ENCODE assay signal across 8 cellular contexts in genomic region chr12:8033153-8034044, GRCh38. TPM values are rescaled to one million over a fixed set of nuclear protein-coding genes. Genes with fewer than 3 reads are reported as not detected.
A peak's percentile ranks its signal among the peaks of the same experiment; 100 is the strongest.
DNase-seq lines count a peak whose midpoint lies in the region; ATAC-seq and TF ChIP-seq lines count a peak whose summit lies in the region.

No MANE protein-coding gene starts in this region.

- H3K4me1 ChIP-seq in HAP-1 (peaks cover 17% of the 10 kb centered on the region), upper lobe of left lung (peaks cover 52 to 58% (median 54%) of the 10 kb centered on the region in 4 donors)

- peaks cover 43 to 62% (median 58%) of the 10 kb centered on the region in 4 donors for H3K4me1 Mint-ChIP-seq in naive thymus-derived CD8-positive, alpha-beta T cell

- TF ChIP-seq CTCF in fibroblast of pulmonary artery (IDR thresholded peaks at IDR 0.05; ENCODE audit: low read length, missing control alignments) = no peak
- no peak for TF ChIP-seq CTCF in upper lobe of left lung (IDR thresholded peaks at IDR 0.05)

- H3K27me3 ChIP-seq in HAP-1 (ENCODE audit: low read depth) = no peaks in the 10 kb centered on the region
- no peaks in the 10 kb centered on the region for H3K27me3 ChIP-seq in upper lobe of left lung

- peak overlapping the region; percentile 93 to 99 (median 96) for H3K27ac ChIP-seq in upper lobe of left lung

- ATAC-seq in naive thymus-derived CD8-positive, alpha-beta T cell = peak; percentile 21 to 27
- ATAC-seq in upper lobe of left lung (ENCODE audit: low FRiP score in 2 of 2) = peak; percentile 57 to 65
- ATAC-seq in GM18517 (IDR thresholded peaks at IDR 0.05; ENCODE audit: unreplicated experiment) = no peak

- TF ChIP-seq EP300 in upper lobe of left lung (IDR thresholded peaks at IDR 0.05) = peak in 1 of 4 donors; percentile 7

- H3K4me3 ChIP-seq in HAP-1 (peak overlapping the region; percentile 77), fibroblast of pulmonary artery (replicated peaks; ENCODE audit: low read depth, low read length) (peak overlapping the region; percentile 91), upper lobe of left lung (peak overlapping the region; percentile 68 to 95 (median 80))

- H3K4me3 Mint-ChIP-seq in naive thymus-derived CD8-positive, alpha-beta T cell = peak overlapping the region; percentile 79 to 94 (median 89)

- H3K27me3 Mint-ChIP-seq in naive thymus-derived CD8-positive, alpha-beta T cell = no peaks in the 10 kb centered on the region

- WGBS in upper lobe of left lung, 2 donors = 6 to 9% methylated on average over 15 to 16 of the region's 17 CpGs

- H3K27ac Mint-ChIP-seq in naive thymus-derived CD8-positive, alpha-beta T cell = peak overlapping the region; percentile 72 to 95 (median 91)

- no peaks in the 10 kb centered on the region for H3K36me3 Mint-ChIP-seq in naive thymus-derived CD8-positive, alpha-beta T cell

- no peaks in the 10 kb centered on the region for H3K9me3 Mint-ChIP-seq in naive thymus-derived CD8-positive, alpha-beta T cell

- peak in 1 of 4 donors; percentile 16 for TF ChIP-seq POLR2A in upper lobe of left lung (IDR thresholded peaks at IDR 0.05)

- peak; percentile 69 for DNase-seq in EL
- peak; percentile 32 to 72 for DNase-seq in HAP-1 (ENCODE audit: low spot score in 2 of 2)
- DNase-seq in NCI-H345 (lab: John Stamatoyannopoulos, UW) = peak; percentile 67
- peak; percentile 70 to 76 for DNase-seq in activated T-cell treated with anti-CD3 and anti-CD28 coated beads, Interleukin-2, amount 50 U/mL, for 48 hours
- DNase-seq in fibroblast of pulmonary artery (ENCODE audit: low read depth) = peak; percentile 33
- DNase-seq in naive thymus-derived CD8-positive, alpha-beta T cell = peak in 7 of 10 donors; percentile 33 to 71 (median 41)
- peak in 1 of 2 donors; percentile 75 for DNase-seq in upper lobe of left lung

- in situ Hi-C loops in HAP-1 (cut with MboI; ENCODE audit: low sequenced_read_pairs) = no loop called here

- H3K36me3 ChIP-seq in HAP-1 (replicated peaks) = no peaks in the 10 kb centered on the region; the same call in 1 of the 2 replicates
- H3K36me3 ChIP-seq in upper lobe of left lung = no peaks in the 10 kb centered on the region

- H3K9me3 ChIP-seq in HAP-1 = no peaks in the 10 kb centered on the region
- H3K9me3 ChIP-seq in upper lobe of left lung = no peaks in the 10 kb centered on the region

- POLR2A ChIA-PET in naive thymus-derived CD8-positive, alpha-beta T cell (lab: Charles Lee) = interaction anchor here (0.8 to 3.4 kb wide), 6 partner anchors 9 to 98 kb away, joined by 3 to 18 read pairs (median 8); partner anchors contain the start of genes NECAP1 and SLC2A3

RNA-seq across cellular contexts. Expression of gene FOXJ2, which starts 0.9 kb away (rescaled TPM):
- 10 to 100 TPM; 26.6 to 27.1 TPM for total RNA-seq in naive thymus-derived CD8-positive, alpha-beta T cell
- polyA plus RNA-seq in naive thymus-derived CD8-positive, alpha-beta T cell = 10 to 100 TPM in 1 of 3 donors, 1 to 10 TPM in 2; 6.7 to 14.4 (median 9.7) TPM
- total RNA-seq in upper lobe of left lung = 10 to 100 TPM; 14.7 to 25.1 (median 18.4) TPM

RNA-seq across cellular contexts. Expression of gene C3AR1, which starts 32.8 kb away (rescaled TPM):
- 1 to 10 TPM; 1.5 to 2.0 TPM for total RNA-seq in naive thymus-derived CD8-positive, alpha-beta T cell
- 1 to 10 TPM in 2 of 3 donors, under 1 TPM in 1; 0.09 to 6.5 (median 2.7) TPM for polyA plus RNA-seq in naive thymus-derived CD8-positive, alpha-beta T cell
- 10 to 100 TPM in 5 of 6 donors, 1 to 10 TPM in 1; 2.4 to 68.7 (median 23.5) TPM for total RNA-seq in upper lobe of left lung

RNA-seq across cellular contexts. Expression of gene NECAP1, which starts 48.7 kb away (rescaled TPM):
- 10 to 100 TPM; 59.8 to 67.9 TPM for total RNA-seq in naive thymus-derived CD8-positive, alpha-beta T cell
- polyA plus RNA-seq in naive thymus-derived CD8-positive, alpha-beta T cell = 10 to 100 TPM; 20.4 to 26.0 (median 24.9) TPM
- total RNA-seq in upper lobe of left lung = 10 to 100 TPM; 30.9 to 55.9 (median 36.1) TPM
